ENCODE assay signal across 9 cellular contexts in the genomic region with DNA sequence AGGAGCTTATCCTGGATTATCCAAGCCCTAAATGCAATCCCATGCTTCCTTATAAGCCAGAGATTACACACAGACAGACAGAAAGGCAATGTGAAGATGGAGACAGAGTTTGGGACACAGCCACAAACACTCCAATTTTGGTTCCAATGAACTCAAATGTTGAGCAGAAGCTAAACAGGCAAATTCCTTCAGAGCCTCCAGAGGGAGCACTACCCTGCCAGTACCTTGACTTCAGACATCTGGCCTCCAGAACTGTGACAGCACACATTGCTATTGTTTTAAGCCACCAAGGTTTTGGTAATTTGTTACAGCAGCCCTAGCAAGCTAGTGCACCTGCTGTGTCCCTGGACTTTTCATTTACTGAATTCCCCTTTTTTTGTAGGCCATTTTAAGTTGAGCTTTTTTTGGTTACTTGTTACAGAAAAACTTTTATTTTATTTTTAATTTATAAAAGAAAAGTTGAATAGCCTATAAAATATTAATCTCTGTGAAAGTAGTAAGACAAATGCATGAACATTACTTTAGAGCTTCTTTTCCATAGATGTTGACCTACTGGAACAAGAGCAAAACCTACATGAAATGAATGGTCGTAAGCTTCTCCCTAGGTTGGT. TPM values are rescaled to one million over a fixed set of nuclear protein-coding genes. Genes with fewer than 3 reads are reported as not detected.
A peak's percentile ranks its signal among the peaks of the same experiment; 100 is the strongest.
DNase-seq lines count a peak whose midpoint lies in the region; ATAC-seq and TF ChIP-seq lines count a peak whose summit lies in the region.
"Had no signal": no experiment of that assay in that cellular context is flagged by ENCODE, and none has a peak within 500 bp of the region (broad histone marks: within the 10 kb centered on the region; RNA-seq: fewer than 3 reads in every experiment).

No MANE protein-coding gene starts in this region.

- H4K91ac ChIP-seq in mesenchymal stem cell (ENCODE audit: low read length) = no peak overlapping the region

- peak overlapping the region in 3 of 7 donors; percentile 42 to 76 (median 74) for H3K27ac Mint-ChIP-seq in CD14-positive monocyte

- no peak overlapping the region for H2BK12ac ChIP-seq in mesenchymal stem cell (ENCODE audit: low read length in 2 of 2)

- no peak overlapping the region for H3K23ac ChIP-seq in mesenchymal stem cell (ENCODE audit: low read length in 2 of 2)

- H4K8ac ChIP-seq in mesenchymal stem cell (ENCODE audit: low read length) = no peak overlapping the region

- H3K79me1 ChIP-seq in mesenchymal stem cell (replicated peaks; ENCODE audit: low read length, poor library complexity, severe bottlenecking) = no peaks in the 10 kb centered on the region

- no peak overlapping the region for H3K14ac ChIP-seq in mesenchymal stem cell (ENCODE audit: low read length in 2 of 2)

- peaks cover under 1 to 3% of the 10 kb centered on the region in 2 experiments for H3K27me3 ChIP-seq in mesenchymal stem cell (ENCODE audit: control insufficient read depth in 1 of 2, insufficient read depth in 1 of 2, low read length in 2 of 2)
- no peaks in the 10 kb centered on the region for H3K27me3 ChIP-seq in H7 (ENCODE audit: control insufficient read depth, insufficient read depth, low read length)

- peak; percentile 79 for TF ChIP-seq CTCF in CD14-positive monocyte (IDR thresholded peaks at IDR 0.05)

- H3K36me3 ChIP-seq in mesenchymal stem cell (ENCODE audit: control insufficient read depth in 1 of 2, insufficient read depth in 2 of 2, low read depth in 1 of 2, low read length in 2 of 2) (no peaks in the 10 kb centered on the region), H7 (replicated peaks; ENCODE audit: control insufficient read depth, insufficient read depth, low read length) (no peaks in the 10 kb centered on the region)

- no peak overlapping the region for H2BK15ac ChIP-seq in mesenchymal stem cell (ENCODE audit: low read depth, poor library complexity, severe bottlenecking)

- H3K4me3 ChIP-seq in mesenchymal stem cell (ENCODE audit: insufficient read depth in 1 of 2, low read depth in 1 of 2, low read length in 2 of 2) (no peak overlapping the region), H7 (ENCODE audit: insufficient read depth, low read depth, low read length) (no peak overlapping the region)
- H3K4me3 ChIP-seq: SK-N-MC had no signal

- no peak overlapping the region for H2AFZ ChIP-seq in mesenchymal stem cell (ENCODE audit: low read depth, low read length)

- H3K4me1 ChIP-seq in mesenchymal stem cell (ENCODE audit: control insufficient read depth, insufficient read depth, low read depth, low read length) = no peaks in the 10 kb centered on the region

- peaks cover 0 to 2% (median 0%) of the 10 kb centered on the region in 7 donors for H3K9me3 Mint-ChIP-seq in CD14-positive monocyte

- ATAC-seq in GM18520 (IDR thresholded peaks at IDR 0.05; ENCODE audit: unreplicated experiment) (peak; percentile 70), HG03520 (IDR thresholded peaks at IDR 0.05; ENCODE audit: unreplicated experiment) (peak; percentile 80)

- H2AK5ac ChIP-seq in mesenchymal stem cell (ENCODE audit: low read length, severe bottlenecking) = no peak overlapping the region

- no peak overlapping the region for H3K4me2 ChIP-seq in mesenchymal stem cell (ENCODE audit: low read length, poor library complexity, severe bottlenecking)

- H3K36me3 Mint-ChIP-seq in CD14-positive monocyte = no peaks in the 10 kb centered on the region

- no peak overlapping the region for H2BK5ac ChIP-seq in mesenchymal stem cell (ENCODE audit: low read depth, low read length, poor library complexity, severe bottlenecking)

- no peak overlapping the region for H3K27ac ChIP-seq in mesenchymal stem cell (ENCODE audit: low read length, poor library complexity, severe bottlenecking)
- H3K27ac ChIP-seq: SK-N-MC had no signal

- H3K9ac ChIP-seq in mesenchymal stem cell (ENCODE audit: low read length) = peak overlapping the region; percentile 46

- H3K27me3 Mint-ChIP-seq in CD14-positive monocyte (ENCODE audit: low read depth in 3 of 3) = peaks cover 0 to 4% (median 0%) of the 10 kb centered on the region in 3 donors

- 100% methylated on average over 1 of the region's 1 CpG for WGBS in mesenchymal stem cell

- H2BK120ac ChIP-seq in mesenchymal stem cell (ENCODE audit: low read depth, low read length) = no peak overlapping the region

- H3K9me3 ChIP-seq in mesenchymal stem cell (ENCODE audit: control insufficient read depth, low read length) = no peaks in the 10 kb centered on the region

- intact Hi-C loops in CD14-positive monocyte (cut with micrococcal nuclease) = no loop called here

- no peak overlapping the region for H3K4ac ChIP-seq in mesenchymal stem cell (ENCODE audit: low read depth in 1 of 2, low read length in 2 of 2)

- H3K4me3 Mint-ChIP-seq in CD14-positive monocyte = no peak overlapping the region

- no peak for DNase-seq in CD14-positive monocyte (ENCODE audit: low spot score)
- DNase-seq in SKM-1 treated with dmso at 0.1 percent for 144 hours (lab: John Stamatoyannopoulos, UW; ENCODE audit: unreplicated experiment) = peak; percentile 28
- peak; percentile 83 for DNase-seq in dermis blood vessel endothelial cell
- DNase-seq in mesenchymal stem cell = peak; percentile 45
- no peak for DNase-seq in H7
- no peak for DNase-seq in foreskin melanocyte

- peaks cover 8% of the 10 kb centered on the region for H3K4me1 Mint-ChIP-seq in CD14-positive monocyte

- H3K18ac ChIP-seq in mesenchymal stem cell (ENCODE audit: low read depth in 1 of 2, low read length in 2 of 2) = no peak overlapping the region

RNA-seq across cellular contexts. Expression of gene SRD5A3, which starts 33.4 kb away (rescaled TPM):
- 10 to 100 TPM; 16.2 to 26.2 TPM for polyA plus RNA-seq in CD14-positive monocyte
- 9.2 and 12.7 TPM in 2 replicates for total RNA-seq in dermis blood vessel endothelial cell
- 15.1 TPM for polyA plus RNA-seq in mesenchymal stem cell (2013, experiment 1 of 2)
- polyA plus RNA-seq in mesenchymal stem cell (2013, experiment 2 of 2) = 15.2 TPM
- total RNA-seq in H7 (2014; rRNA removed; shearing (Covaris generic)) = 31.9 and 33.9 TPM in 2 replicates

Comparison
In these comparisons a context has a peak if more than half of its experiments do, and no peak if none do; other contexts are left out.
1. DNase-seq: peak in SKM-1 treated with dmso at 0.1 percent for 144 hours (single experiment), dermis blood vessel endothelial cell (single experiment) and mesenchymal stem cell (single experiment); none in CD14-positive monocyte (single experiment), H7 (single experiment) and foreskin melanocyte (single experiment).